8 cellular contexts compared by ENCODE assay signal in genomic region chr16:78437352-78437968, GRCh38.
A peak's percentile ranks its signal among the peaks of the same experiment; 100 is the strongest.
DNase-seq lines count a peak whose midpoint lies in the region; ATAC-seq, FAIRE-seq and TF ChIP-seq lines count a peak whose summit lies in the region.

No MANE protein-coding gene starts in this region.

- H2AFZ ChIP-seq in PC-9 = no peak overlapping the region

- no peaks in the 10 kb centered on the region for H3K79me2 ChIP-seq in PC-9 (ENCODE audit: low read depth)

- CTCF ChIA-PET in PC-9 (lab: Charles Lee) = no interaction called here

- no TSS peak for BruUV-seq in PC-9 (replicated peaks; lab: Mats Ljungman, UMichigan)

- peaks cover 0 to 2% (median 0%) of the 10 kb centered on the region in 7 donors for H3K9me3 Mint-ChIP-seq in CD14-positive monocyte

- H3K4me1 ChIP-seq in PC-9 (replicated peaks; ENCODE audit: insufficient read depth) (no peaks in the 10 kb centered on the region), adrenal gland (replicated peaks in 1 of 2) (no peaks in the 10 kb centered on the region)

- POLR2A ChIA-PET in PC-9 (lab: Charles Lee; ENCODE audit: unreplicated experiment) = no interaction called here

- no peaks in the 10 kb centered on the region for H3K9me2 ChIP-seq in PC-9 (ENCODE audit: insufficient read depth)

- H3K4me3 ChIP-seq in PC-9 = no peak overlapping the region
- H3K4me3 ChIP-seq in adrenal gland = no peak overlapping the region

- no peak overlapping the region for H3K4me3 Mint-ChIP-seq in CD14-positive monocyte

- ATAC-seq in HG03196 (IDR thresholded peaks at IDR 0.05; ENCODE audit: unreplicated experiment) = no peak
- no peak for ATAC-seq in GM21528 (IDR thresholded peaks at IDR 0.05; ENCODE audit: low FRiP score, unreplicated experiment)

- WGBS in adrenal gland, 4 donors = 48 to 52% (median 49%) methylated on average over 6 of the region's 6 CpGs

- H3K36me3 ChIP-seq in PC-9 (ENCODE audit: low read depth) (no peaks in the 10 kb centered on the region), adrenal gland (replicated peaks in 1 of 2) (no peaks in the 10 kb centered on the region)

- intact Hi-C loops in CD14-positive monocyte (cut with micrococcal nuclease) (no loop called here), PC-9 (cut with micrococcal nuclease; ENCODE audit: unreplicated experiment) (no loop called here), adrenal gland (cut with DNase I) (no loop called here)

- H3F3A ChIP-seq in PC-9 (ENCODE audit: insufficient read depth, low read depth) = no peaks in the 10 kb centered on the region

- no peaks in the 10 kb centered on the region for H3K4me1 Mint-ChIP-seq in CD14-positive monocyte

- no peak overlapping the region for H3K4me2 ChIP-seq in PC-9

- H3K27me3 Mint-ChIP-seq in CD14-positive monocyte (ENCODE audit: low read depth in 3 of 3) = no peaks in the 10 kb centered on the region

- H3K27me3 ChIP-seq in PC-9 (ENCODE audit: insufficient read depth, low read depth) (no peaks in the 10 kb centered on the region), adrenal gland (no peaks in the 10 kb centered on the region)

- H3K9me3 ChIP-seq in PC-9 (ENCODE audit: insufficient read depth, low read depth) (no peaks in the 10 kb centered on the region), adrenal gland (replicated peaks in 1 of 3) (no peaks in the 10 kb centered on the region)

- H3K27ac Mint-ChIP-seq in CD14-positive monocyte = no peak overlapping the region

- FAIRE-seq in GM19239 (lab: Jason Lieb, UNC) (peak; percentile 85), islet of Langerhans (lab: Jason Lieb, UNC) (peak; percentile 72)

- TF ChIP-seq CTCF in CD14-positive monocyte (IDR thresholded peaks at IDR 0.05) = peak; percentile 96
- peak; percentile 93 for TF ChIP-seq CTCF in PC-9 (conservative IDR thresholded peaks at IDR 0.05)
- TF ChIP-seq CTCF in adrenal gland (IDR thresholded peaks at IDR 0.05) = peak; percentile 42 to 85 (median 60)

- H3K36me3 Mint-ChIP-seq in CD14-positive monocyte = peaks cover 1 to 5% of the 10 kb centered on the region in 2 donors

- no peak for TF ChIP-seq POLR2A in adrenal gland (IDR thresholded peaks at IDR 0.05)

- no peak overlapping the region for H3K27ac ChIP-seq in PC-9
- no peak overlapping the region for H3K27ac ChIP-seq in adrenal gland

- no peaks in the 10 kb centered on the region for H4K20me1 ChIP-seq in PC-9 (ENCODE audit: insufficient read depth)

- DNase-seq in CD14-positive monocyte (ENCODE audit: low spot score) (no peak), GM19239 (ENCODE audit: insufficient read length, low spot score) (peak; percentile 35), PC-9 (peak in 1 of 2 experiments; percentile 5), adrenal gland (peak; percentile 17 to 54 (median 25))
- DNase-seq in stimulated activated CD8-positive, alpha-beta memory T cell treated with anti-CD3 and anti-CD28 coated beads, Interleukin-4, amount 100 ng/mL, for 48 hours = peak; percentile 54
